1 cellular context compared by ENCODE assay signal in the genomic region with DNA sequence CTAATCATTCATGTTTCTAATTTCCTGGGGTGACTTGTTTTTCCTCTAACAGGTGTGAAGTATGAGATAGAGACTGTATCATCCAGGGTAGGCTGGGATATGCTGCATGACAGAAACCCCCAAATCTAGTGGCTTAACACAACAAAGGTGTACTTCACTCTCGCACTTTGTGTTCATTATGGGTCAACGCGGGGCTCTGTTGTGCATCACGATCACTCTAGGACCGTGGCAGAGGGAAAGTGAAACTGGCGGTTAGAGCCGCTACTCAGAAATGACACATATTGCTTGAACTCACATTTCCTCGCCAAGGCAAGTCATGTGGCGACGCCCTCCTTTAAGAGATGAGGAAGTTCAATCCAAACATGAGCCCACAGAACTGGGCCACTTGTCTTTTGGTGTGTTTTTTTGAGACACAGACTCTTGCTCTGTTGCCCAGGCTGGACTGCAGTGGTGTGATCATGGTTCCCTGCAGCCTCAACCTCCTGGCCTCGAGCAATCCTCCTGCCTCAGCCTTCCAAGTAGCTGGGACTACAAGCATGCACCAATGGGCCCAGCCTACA.
TF ChIP-seq lines count a peak whose summit lies in the region.

No MANE protein-coding gene starts in this region.

TF ChIP-seq in GM23338, 12 proteins besides CTCF, POLR2A, EP300 and RAD21 (continued from another document):
- TF ChIP-seq, protein P1, sequence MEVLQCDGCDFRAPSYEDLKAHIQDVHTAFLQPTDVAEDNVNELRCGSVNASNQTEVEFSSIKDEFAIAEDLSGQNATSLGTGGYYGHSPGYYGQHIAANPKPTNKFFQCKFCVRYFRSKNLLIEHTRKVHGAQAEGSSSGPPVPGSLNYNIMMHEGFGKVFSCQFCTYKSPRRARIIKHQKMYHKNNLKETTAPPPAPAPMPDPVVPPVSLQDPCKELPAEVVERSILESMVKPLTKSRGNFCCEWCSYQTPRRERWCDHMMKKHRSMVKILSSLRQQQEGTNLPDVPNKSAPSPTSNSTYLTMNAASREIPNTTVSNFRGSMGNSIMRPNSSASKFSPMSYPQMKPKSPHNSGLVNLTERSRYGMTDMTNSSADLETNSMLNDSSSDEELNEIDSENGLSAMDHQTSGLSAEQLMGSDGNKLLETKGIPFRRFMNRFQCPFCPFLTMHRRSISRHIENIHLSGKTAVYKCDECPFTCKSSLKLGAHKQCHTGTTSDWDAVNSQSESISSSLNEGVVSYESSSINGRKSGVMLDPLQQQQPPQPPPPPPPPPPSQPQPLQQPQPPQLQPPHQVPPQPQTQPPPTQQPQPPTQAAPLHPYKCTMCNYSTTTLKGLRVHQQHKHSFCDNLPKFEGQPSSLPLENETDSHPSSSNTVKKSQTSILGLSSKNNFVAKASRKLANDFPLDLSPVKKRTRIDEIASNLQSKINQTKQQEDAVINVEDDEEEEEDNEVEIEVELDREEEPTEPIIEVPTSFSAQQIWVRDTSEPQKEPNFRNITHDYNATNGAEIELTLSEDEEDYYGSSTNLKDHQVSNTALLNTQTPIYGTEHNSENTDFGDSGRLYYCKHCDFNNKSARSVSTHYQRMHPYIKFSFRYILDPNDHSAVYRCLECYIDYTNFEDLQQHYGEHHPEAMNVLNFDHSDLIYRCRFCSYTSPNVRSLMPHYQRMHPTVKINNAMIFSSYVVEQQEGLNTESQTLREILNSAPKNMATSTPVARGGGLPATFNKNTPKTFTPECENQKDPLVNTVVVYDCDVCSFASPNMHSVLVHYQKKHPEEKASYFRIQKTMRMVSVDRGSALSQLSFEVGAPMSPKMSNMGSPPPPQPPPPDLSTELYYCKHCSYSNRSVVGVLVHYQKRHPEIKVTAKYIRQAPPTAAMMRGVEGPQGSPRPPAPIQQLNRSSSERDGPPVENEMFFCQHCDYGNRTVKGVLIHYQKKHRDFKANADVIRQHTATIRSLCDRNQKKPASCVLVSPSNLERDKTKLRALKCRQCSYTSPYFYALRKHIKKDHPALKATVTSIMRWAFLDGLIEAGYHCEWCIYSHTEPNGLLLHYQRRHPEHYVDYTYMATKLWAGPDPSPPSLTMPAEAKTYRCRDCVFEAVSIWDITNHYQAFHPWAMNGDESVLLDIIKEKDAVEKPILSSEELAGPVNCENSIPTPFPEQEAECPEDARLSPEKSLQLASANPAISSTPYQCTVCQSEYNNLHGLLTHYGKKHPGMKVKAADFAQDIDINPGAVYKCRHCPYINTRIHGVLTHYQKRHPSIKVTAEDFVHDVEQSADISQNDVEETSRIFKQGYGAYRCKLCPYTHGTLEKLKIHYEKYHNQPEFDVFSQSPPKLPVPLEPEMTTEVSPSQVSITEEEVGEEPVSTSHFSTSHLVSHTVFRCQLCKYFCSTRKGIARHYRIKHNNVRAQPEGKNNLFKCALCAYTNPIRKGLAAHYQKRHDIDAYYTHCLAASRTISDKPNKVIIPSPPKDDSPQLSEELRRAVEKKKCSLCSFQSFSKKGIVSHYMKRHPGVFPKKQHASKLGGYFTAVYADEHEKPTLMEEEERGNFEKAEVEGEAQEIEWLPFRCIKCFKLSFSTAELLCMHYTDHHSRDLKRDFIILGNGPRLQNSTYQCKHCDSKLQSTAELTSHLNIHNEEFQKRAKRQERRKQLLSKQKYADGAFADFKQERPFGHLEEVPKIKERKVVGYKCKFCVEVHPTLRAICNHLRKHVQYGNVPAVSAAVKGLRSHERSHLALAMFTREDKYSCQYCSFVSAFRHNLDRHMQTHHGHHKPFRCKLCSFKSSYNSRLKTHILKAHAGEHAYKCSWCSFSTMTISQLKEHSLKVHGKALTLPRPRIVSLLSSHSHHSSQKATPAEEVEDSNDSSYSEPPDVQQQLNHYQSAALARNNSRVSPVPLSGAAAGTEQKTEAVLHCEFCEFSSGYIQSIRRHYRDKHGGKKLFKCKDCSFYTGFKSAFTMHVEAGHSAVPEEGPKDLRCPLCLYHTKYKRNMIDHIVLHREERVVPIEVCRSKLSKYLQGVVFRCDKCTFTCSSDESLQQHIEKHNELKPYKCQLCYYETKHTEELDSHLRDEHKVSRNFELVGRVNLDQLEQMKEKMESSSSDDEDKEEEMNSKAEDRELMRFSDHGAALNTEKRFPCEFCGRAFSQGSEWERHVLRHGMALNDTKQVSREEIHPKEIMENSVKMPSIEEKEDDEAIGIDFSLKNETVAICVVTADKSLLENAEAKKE (CRISPR knock-in tag; IDR thresholded peaks at IDR 0.05), result no peak
- TF ChIP-seq EZH2phosphoT487 (IDR thresholded peaks at IDR 0.05; ENCODE audit: unreplicated experiment) (no peak), JUNB (IDR thresholded peaks at IDR 0.05; ENCODE audit: unreplicated experiment) (no peak), EZH2 (IDR thresholded peaks at IDR 0.05; ENCODE audit: low read depth, unreplicated experiment) (no peak), REST (IDR thresholded peaks at IDR 0.05; ENCODE audit: unreplicated experiment) (no peak)
